ENCODE assay signal across 1 cellular context in the genomic region with DNA sequence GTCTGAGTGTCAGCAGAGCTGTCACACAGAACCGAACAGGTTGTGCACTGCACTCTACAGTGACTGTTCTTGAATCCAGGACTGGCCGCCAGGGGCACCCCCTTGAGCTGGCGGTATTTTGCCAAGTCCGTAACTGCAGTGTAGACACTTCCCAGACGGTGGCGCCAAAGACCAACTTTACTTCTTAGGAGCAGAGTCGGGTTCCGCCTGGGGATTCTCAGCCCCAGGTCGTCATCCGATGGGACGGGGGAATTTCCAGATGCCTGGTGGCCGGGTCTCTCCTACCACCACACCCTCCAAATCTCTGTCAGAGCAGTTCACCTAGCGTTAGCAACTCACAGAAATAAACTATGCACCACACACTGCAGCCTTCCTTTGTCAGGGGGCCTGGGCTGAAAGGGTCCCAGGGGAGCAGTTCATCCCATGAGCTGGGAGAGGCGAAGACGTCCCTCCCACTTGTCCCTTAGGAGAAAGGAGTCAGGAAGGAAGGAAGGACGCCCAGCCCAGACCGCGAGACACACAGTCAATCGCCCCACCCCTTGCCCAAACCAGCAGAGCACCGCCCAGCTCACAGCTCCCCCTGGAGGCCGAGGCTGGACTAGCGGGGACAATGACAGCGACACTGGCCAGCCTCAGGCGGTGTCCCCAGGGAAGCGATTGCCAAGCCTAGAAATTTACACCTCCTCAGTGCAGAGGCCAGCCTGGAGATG.
TF ChIP-seq lines count a peak whose summit lies in the region.

No MANE protein-coding gene starts in this region.

TF ChIP-seq in GM12878, 131 proteins besides CTCF, POLR2A, EP300 and RAD21 (continued from another document):
- TF ChIP-seq, protein P1, sequence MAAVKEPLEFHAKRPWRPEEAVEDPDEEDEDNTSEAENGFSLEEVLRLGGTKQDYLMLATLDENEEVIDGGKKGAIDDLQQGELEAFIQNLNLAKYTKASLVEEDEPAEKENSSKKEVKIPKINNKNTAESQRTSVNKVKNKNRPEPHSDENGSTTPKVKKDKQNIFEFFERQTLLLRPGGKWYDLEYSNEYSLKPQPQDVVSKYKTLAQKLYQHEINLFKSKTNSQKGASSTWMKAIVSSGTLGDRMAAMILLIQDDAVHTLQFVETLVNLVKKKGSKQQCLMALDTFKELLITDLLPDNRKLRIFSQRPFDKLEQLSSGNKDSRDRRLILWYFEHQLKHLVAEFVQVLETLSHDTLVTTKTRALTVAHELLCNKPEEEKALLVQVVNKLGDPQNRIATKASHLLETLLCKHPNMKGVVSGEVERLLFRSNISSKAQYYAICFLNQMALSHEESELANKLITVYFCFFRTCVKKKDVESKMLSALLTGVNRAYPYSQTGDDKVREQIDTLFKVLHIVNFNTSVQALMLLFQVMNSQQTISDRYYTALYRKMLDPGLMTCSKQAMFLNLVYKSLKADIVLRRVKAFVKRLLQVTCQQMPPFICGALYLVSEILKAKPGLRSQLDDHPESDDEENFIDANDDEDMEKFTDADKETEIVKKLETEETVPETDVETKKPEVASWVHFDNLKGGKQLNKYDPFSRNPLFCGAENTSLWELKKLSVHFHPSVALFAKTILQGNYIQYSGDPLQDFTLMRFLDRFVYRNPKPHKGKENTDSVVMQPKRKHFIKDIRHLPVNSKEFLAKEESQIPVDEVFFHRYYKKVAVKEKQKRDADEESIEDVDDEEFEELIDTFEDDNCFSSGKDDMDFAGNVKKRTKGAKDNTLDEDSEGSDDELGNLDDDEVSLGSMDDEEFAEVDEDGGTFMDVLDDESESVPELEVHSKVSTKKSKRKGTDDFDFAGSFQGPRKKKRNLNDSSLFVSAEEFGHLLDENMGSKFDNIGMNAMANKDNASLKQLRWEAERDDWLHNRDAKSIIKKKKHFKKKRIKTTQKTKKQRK (IDR thresholded peaks at IDR 0.05; ENCODE audit: low read depth, low read length) = no peak
- TF ChIP-seq KAT2A (conservative IDR thresholded peaks at IDR 0.05; ENCODE audit: control insufficient read depth, low read depth, low read length) = no peak
- TF ChIP-seq DPF2 (IDR thresholded peaks at IDR 0.05) = peak; percentile 90
- TF ChIP-seq, protein P2, sequence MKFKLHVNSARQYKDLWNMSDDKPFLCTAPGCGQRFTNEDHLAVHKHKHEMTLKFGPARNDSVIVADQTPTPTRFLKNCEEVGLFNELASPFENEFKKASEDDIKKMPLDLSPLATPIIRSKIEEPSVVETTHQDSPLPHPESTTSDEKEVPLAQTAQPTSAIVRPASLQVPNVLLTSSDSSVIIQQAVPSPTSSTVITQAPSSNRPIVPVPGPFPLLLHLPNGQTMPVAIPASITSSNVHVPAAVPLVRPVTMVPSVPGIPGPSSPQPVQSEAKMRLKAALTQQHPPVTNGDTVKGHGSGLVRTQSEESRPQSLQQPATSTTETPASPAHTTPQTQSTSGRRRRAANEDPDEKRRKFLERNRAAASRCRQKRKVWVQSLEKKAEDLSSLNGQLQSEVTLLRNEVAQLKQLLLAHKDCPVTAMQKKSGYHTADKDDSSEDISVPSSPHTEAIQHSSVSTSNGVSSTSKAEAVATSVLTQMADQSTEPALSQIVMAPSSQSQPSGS (IDR thresholded peaks at IDR 0.05; ENCODE audit: low read length) = no peak
- TF ChIP-seq SUPT20H (IDR thresholded peaks at IDR 0.05; ENCODE audit: borderline replicate concordance, control insufficient read depth, low read depth, low read length) = no peak
- no peak for TF ChIP-seq RBBP5 (conservative IDR thresholded peaks at IDR 0.05)
- peak; percentile 86 for TF ChIP-seq PAX5 (IDR thresholded peaks at IDR 0.05; ENCODE audit: borderline replicate concordance, low read depth, low read length)
- TF ChIP-seq BHLHE40 (IDR thresholded peaks at IDR 0.05; ENCODE audit: borderline replicate concordance in 1 of 2, low read depth in 2 of 2, low read length in 1 of 2) = peak; percentile 18 to 22; a peak in 2 of 4 replicates
